ENCODE assay signal across 23 cellular contexts in genomic region chr11:108875134-108875533, GRCh38.
DNase-seq lines count a peak whose midpoint lies in the region; ATAC-seq and TF ChIP-seq lines count a peak whose summit lies in the region.
"Had no signal": no experiment of that assay in that cellular context is flagged by ENCODE, and none has a peak within 500 bp of the region (broad histone marks: within the 10 kb centered on the region; RNA-seq: fewer than 3 reads in every experiment).

No MANE protein-coding gene starts in this region.

- no peak for TF ChIP-seq CTCF in cardiac muscle cell (IDR thresholded peaks at IDR 0.05; ENCODE audit: low read depth, low read length)
- TF ChIP-seq CTCF in SK-N-SH (IDR thresholded peaks at IDR 0.05), result no peak
- TF ChIP-seq CTCF in nephron progenitor cell (IDR thresholded peaks at IDR 0.05), result no peak

- 20% methylated on average over 2 of the region's 2 CpGs for WGBS in SK-N-SH (ENCODE audit: low lambda C conversion rate)

- TF ChIP-seq RAD21 in SK-N-SH (IDR thresholded peaks at IDR 0.05; ENCODE audit: low read length), result no peak

- peaks cover 22% of the 10 kb centered on the region for H3K4me1 Mint-ChIP-seq in nephron progenitor cell

- H3K27ac Mint-ChIP-seq in nephron progenitor cell, result peak overlapping the region; percentile 84
- H3K27ac Mint-ChIP-seq: GM23338, H9 had no signal

- H3F3A ChIP-seq in SK-N-SH (replicated peaks; ENCODE audit: insufficient read depth), result peaks cover 59% of the 10 kb centered on the region

- H3K4me2 ChIP-seq in SK-N-SH, result peak overlapping the region; percentile 8; the same call in 1 of the 2 replicates
- H3K4me2 ChIP-seq: BLaER1, GM23338 had no signal

- TF ChIP-seq EP300 in SK-N-SH (IDR thresholded peaks at IDR 0.05; ENCODE audit: borderline replicate concordance in 1 of 2, low read depth in 1 of 2, low read length in 1 of 2), result peak in 1 of 2 experiments; percentile 72; a peak in 2 of 4 replicates

- POLR2A ChIA-PET in SK-N-SH (lab: Yijun Ruan, JAX), result no interaction called here

- CTCF ChIA-PET in SK-N-SH (lab: Yijun Ruan, JAX), result no interaction called here

- no peaks in the 10 kb centered on the region for H3K36me3 Mint-ChIP-seq in nephron progenitor cell (ENCODE audit: low read depth)
- H3K36me3 Mint-ChIP-seq: CD4-positive, CD25-positive, alpha-beta regulatory T cell had no signal

- 0 out of 2 replicates have a peak, but pooled peaks cover 7% of the 10 kb centered on the region for H3K79me2 ChIP-seq in SK-N-SH (ENCODE audit: insufficient read depth)

- peaks cover 15% of the 10 kb centered on the region for H3K4me1 ChIP-seq in cardiac muscle cell (ENCODE audit: low read depth)
- peaks cover 0 to 49% of the 10 kb centered on the region in 2 experiments; a peak in 3 of 4 replicates for H3K4me1 ChIP-seq in SK-N-SH (ENCODE audit: control insufficient read depth in 1 of 2, insufficient read depth in 2 of 2, low read depth in 1 of 2, low read length in 1 of 2)
- H3K4me1 ChIP-seq: BLaER1 had no signal

- intact Hi-C loops in Right ventricle myocardium inferior (cut with DNase I), result no loop called here

- DNase-seq in cardiac muscle cell (ENCODE audit: low read depth in 1 of 2, low spot score in 1 of 2) (no peak), Right ventricle myocardium inferior (ENCODE audit: missing footprints) (no peak), SK-N-SH (no peak), nephron progenitor cell (no peak), activated gamma-delta T cell (lab: John Stamatoyannopoulos, UW) (no peak), NCI-H1694 treated with DMSO at 0.1 percent for 48 hours (lab: John Stamatoyannopoulos, UW) (no peak), NK-92 (lab: John Stamatoyannopoulos, UW; ENCODE audit: unreplicated experiment) (no peak)
- DNase-seq: CD4-positive, CD25-positive, alpha-beta regulatory T cell; DMS153; H9; KBM-7; NCI-H1092; NCI-H1417 treated with DMSO at 0.1 percent for 48 hours; NCI-H187; NCI-H2081 treated with DMSO at 0.1 percent for 48 hours; NCI-H446; NCI-H524 treated with DMSO at 0.1 percent for 48 hours; NCI-H82; RPMI8226; SHP77; SW 1271 had no signal

- H3K4me3 Mint-ChIP-seq in nephron progenitor cell, result no peak overlapping the region
- H3K4me3 Mint-ChIP-seq: CD4-positive, CD25-positive, alpha-beta regulatory T cell; GM23338; H9 had no signal

- H4K20me1 ChIP-seq in SK-N-SH (ENCODE audit: insufficient read depth), result no peaks in the 10 kb centered on the region

- H3K27ac ChIP-seq in cardiac muscle cell, result peak overlapping the region; percentile 61
- H3K27ac ChIP-seq in SK-N-SH (ENCODE audit: low read depth in 2 of 2, low read length in 1 of 2), result peak overlapping the region in 1 of 2 experiments; percentile 97; a peak in 3 of 4 replicates
- H3K27ac ChIP-seq: BLaER1 had no signal

- H3K4me3 ChIP-seq in cardiac muscle cell (no peak overlapping the region), SK-N-SH (ENCODE audit: low read depth in 2 of 2, low read length in 1 of 2) (no peak overlapping the region)
- H3K4me3 ChIP-seq: BLaER1, GM23338 had no signal

- no peak for ATAC-seq in Right ventricle myocardium inferior
- ATAC-seq: GM23338 had no signal

- H3K9me2 ChIP-seq in SK-N-SH, result no peaks in the 10 kb centered on the region

- no peaks in the 10 kb centered on the region for H3K27me3 Mint-ChIP-seq in nephron progenitor cell (ENCODE audit: low read depth, poor library complexity)
- H3K27me3 Mint-ChIP-seq: CD4-positive, CD25-positive, alpha-beta regulatory T cell had no signal

- no peaks in the 10 kb centered on the region for H3K27me3 ChIP-seq in cardiac muscle cell
- H3K27me3 ChIP-seq in SK-N-SH (ENCODE audit: insufficient read depth), result no peaks in the 10 kb centered on the region
- H3K27me3 ChIP-seq: BLaER1 had no signal

- H2AFZ ChIP-seq in SK-N-SH (ENCODE audit: low read depth), result no peak overlapping the region
- H2AFZ ChIP-seq: GM23338 had no signal

- H3K9ac ChIP-seq in SK-N-SH, result no peak overlapping the region; the same call in 1 of the 2 replicates
- H3K9ac ChIP-seq: BLaER1 had no signal

- H3K9me3 Mint-ChIP-seq in nephron progenitor cell, result no peaks in the 10 kb centered on the region
- H3K9me3 Mint-ChIP-seq: CD4-positive, CD25-positive, alpha-beta regulatory T cell; GM23338; H9 had no signal

- no peaks in the 10 kb centered on the region for H3K36me3 ChIP-seq in cardiac muscle cell
- peaks cover 0 to 5% of the 10 kb centered on the region in 2 experiments for H3K36me3 ChIP-seq in SK-N-SH (replicated peaks in 1 of 2; ENCODE audit: control insufficient read depth in 1 of 2, insufficient read depth in 2 of 2, low read length in 1 of 2)
- H3K36me3 ChIP-seq: BLaER1 had no signal

- H3K9me3 ChIP-seq in cardiac muscle cell (ENCODE audit: low read depth) (no peaks in the 10 kb centered on the region), SK-N-SH (no peaks in the 10 kb centered on the region)
- H3K9me3 ChIP-seq: BLaER1 had no signal

TF ChIP-seq in SK-N-SH, 30 proteins besides CTCF, POLR2A, EP300 and RAD21:
- TF ChIP-seq TEAD4 (IDR thresholded peaks at IDR 0.05; ENCODE audit: borderline replicate concordance, insufficient read depth) (peak; percentile 36; the same call in 1 of the 2 replicates), FOXJ3 (CRISPR knock-in tag; IDR thresholded peaks at IDR 0.05) (no peak), TCF12 (IDR thresholded peaks at IDR 0.05) (peak; percentile 85), RXRA (IDR thresholded peaks at IDR 0.05; ENCODE audit: borderline replicate concordance, low read depth) (0 out of 2 replicates have a peak, but pooled peaks have one; percentile 9), NFIC (IDR thresholded peaks at IDR 0.05; ENCODE audit: borderline replicate concordance) (peak; percentile 26; the same call in 1 of the 2 replicates), ELF1 (IDR thresholded peaks at IDR 0.05) (no peak), YY1 (IDR thresholded peaks at IDR 0.05; ENCODE audit: low read depth) (no peak), JUND (IDR thresholded peaks at IDR 0.05) (peak; percentile 74), FOXM1 (IDR thresholded peaks at IDR 0.05; ENCODE audit: low read depth) (peak; percentile 56; the same call in 1 of the 2 replicates), FOSL2 (IDR thresholded peaks at IDR 0.05; ENCODE audit: borderline replicate concordance, low read depth) (peak; percentile 60), TAF1 (IDR thresholded peaks at IDR 0.05; ENCODE audit: borderline replicate concordance, low read depth, low read length) (no peak)
- TF ChIP-seq, protein P1, sequence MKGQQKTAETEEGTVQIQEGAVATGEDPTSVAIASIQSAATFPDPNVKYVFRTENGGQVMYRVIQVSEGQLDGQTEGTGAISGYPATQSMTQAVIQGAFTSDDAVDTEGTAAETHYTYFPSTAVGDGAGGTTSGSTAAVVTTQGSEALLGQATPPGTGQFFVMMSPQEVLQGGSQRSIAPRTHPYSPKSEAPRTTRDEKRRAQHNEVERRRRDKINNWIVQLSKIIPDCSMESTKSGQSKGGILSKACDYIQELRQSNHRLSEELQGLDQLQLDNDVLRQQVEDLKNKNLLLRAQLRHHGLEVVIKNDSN (IDR thresholded peaks at IDR 0.05; ENCODE audit: borderline replicate concordance, low read depth), result no peak
- TF ChIP-seq, protein P2, sequence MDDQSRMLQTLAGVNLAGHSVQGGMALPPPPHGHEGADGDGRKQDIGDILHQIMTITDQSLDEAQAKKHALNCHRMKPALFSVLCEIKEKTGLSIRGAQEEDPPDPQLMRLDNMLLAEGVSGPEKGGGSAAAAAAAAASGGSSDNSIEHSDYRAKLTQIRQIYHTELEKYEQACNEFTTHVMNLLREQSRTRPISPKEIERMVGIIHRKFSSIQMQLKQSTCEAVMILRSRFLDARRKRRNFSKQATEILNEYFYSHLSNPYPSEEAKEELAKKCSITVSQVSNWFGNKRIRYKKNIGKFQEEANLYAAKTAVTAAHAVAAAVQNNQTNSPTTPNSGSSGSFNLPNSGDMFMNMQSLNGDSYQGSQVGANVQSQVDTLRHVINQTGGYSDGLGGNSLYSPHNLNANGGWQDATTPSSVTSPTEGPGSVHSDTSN (IDR thresholded peaks at IDR 0.05), result peak; percentile 79
